ENCODE assay signal across 15 cellular contexts in genomic region chr18:55511277-55511676, GRCh38.
A peak's percentile ranks its signal among the peaks of the same experiment; 100 is the strongest.
DNase-seq lines count a peak whose midpoint lies in the region; ATAC-seq and TF ChIP-seq lines count a peak whose summit lies in the region.
"Had no signal": no experiment of that assay in that cellular context is flagged by ENCODE, and none has a peak within 500 bp of the region (broad histone marks: within the 10 kb centered on the region; RNA-seq: fewer than 3 reads in every experiment).

No MANE protein-coding gene starts in this region.

- no peaks in the 10 kb centered on the region for H3K9me3 ChIP-seq in PC-3 (ENCODE audit: low read length)
- no peaks in the 10 kb centered on the region for H3K9me3 ChIP-seq in skeletal muscle tissue (ENCODE audit: control insufficient read depth in 3 of 3, low read length in 3 of 3)

- H3K4me1 ChIP-seq in GM23338 (ENCODE audit: insufficient read depth) (peaks cover 58% of the 10 kb centered on the region), PC-3 (ENCODE audit: insufficient read depth, low read length) (peaks cover 21% of the 10 kb centered on the region), skeletal muscle tissue (ENCODE audit: control insufficient read depth in 3 of 3, insufficient read depth in 3 of 3, low read length in 3 of 3) (peaks cover 3 to 9% (median 6%) of the 10 kb centered on the region in 3 donors)

- ATAC-seq in GM23338 (no peak), PC-3 (no peak)
- ATAC-seq: activated CD8-positive, alpha-beta memory T cell treated with anti-CD3 and anti-CD28 coated beads, Interleukin-2, amount 10 ng/mL, durations not matched to agents 7 days and 5 days had no signal

- BruUV-seq in PC-3 (replicated peaks; lab: Mats Ljungman, UMichigan) = no TSS peak

- H3K9me3 Mint-ChIP-seq in GM23338 = no peaks in the 10 kb centered on the region
- H3K9me3 Mint-ChIP-seq: activated B cell treated with CpG ODN at 0.5 μM for 24 hours; activated naive CD4-positive, alpha-beta T cell treated with anti-CD3 and anti-CD28 coated beads, Interleukin-2, amount 10 ng/mL, durations not matched to agents 7 days and 5 days had no signal

- no peaks in the 10 kb centered on the region for H3K36me3 Mint-ChIP-seq in GM23338 (ENCODE audit: low read depth)
- H3K36me3 Mint-ChIP-seq: activated CD8-positive, alpha-beta memory T cell treated with anti-CD3 and anti-CD28 coated beads, Interleukin-2, amount 10 ng/mL, durations not matched to agents 7 days and 5 days; activated naive CD4-positive, alpha-beta T cell treated with anti-CD3 and anti-CD28 coated beads, Interleukin-2, amount 10 ng/mL, durations not matched to agents 7 days and 5 days had no signal

- peaks cover 46% of the 10 kb centered on the region for H3K4me1 Mint-ChIP-seq in GM23338
- H3K4me1 Mint-ChIP-seq: activated CD8-positive, alpha-beta memory T cell treated with anti-CD3 and anti-CD28 coated beads, Interleukin-2, amount 10 ng/mL, durations not matched to agents 7 days and 5 days; activated naive CD4-positive, alpha-beta T cell treated with anti-CD3 and anti-CD28 coated beads, Interleukin-2, amount 10 ng/mL, durations not matched to agents 7 days and 5 days had no signal

- POLR2A ChIA-PET in PC-3 (lab: Charles Lee; ENCODE audit: unreplicated experiment) = no interaction called here

- in situ Hi-C loops in ACHN (cut with HindIII; ENCODE audit: low pct_ligation_motif_present, low pct_unique_long_range_greater_than_20kb, low sequenced_read_pairs) = no loop called here

- no peaks in the 10 kb centered on the region for H3F3A ChIP-seq in GM23338 (replicated peaks; ENCODE audit: low read depth)
- no peaks in the 10 kb centered on the region for H3F3A ChIP-seq in PC-3 (ENCODE audit: low read length, unreplicated experiment)

- H4K20me1 ChIP-seq in GM23338 (replicated peaks; ENCODE audit: insufficient read depth) (no peaks in the 10 kb centered on the region), PC-3 (ENCODE audit: low read length) (no peaks in the 10 kb centered on the region)

- H3K79me2 ChIP-seq in GM23338 (replicated peaks; ENCODE audit: insufficient read depth) (peaks cover 61% of the 10 kb centered on the region), PC-3 (ENCODE audit: low read length) (no peaks in the 10 kb centered on the region)

- TF ChIP-seq POLR2A in lower leg skin (IDR thresholded peaks at IDR 0.05) = no peak

- H2AFZ ChIP-seq in GM23338 (no peak overlapping the region), PC-3 (ENCODE audit: low read length) (peak overlapping the region; percentile 66; the same call in 1 of the 2 replicates)

- H3K9ac ChIP-seq in PC-3 (ENCODE audit: low read length) = peak overlapping the region; percentile 64
- H3K9ac ChIP-seq in skeletal muscle tissue (ENCODE audit: low read depth in 1 of 3, low read length in 3 of 3) = no peak overlapping the region

- no peak overlapping the region for H3K4me3 Mint-ChIP-seq in GM23338
- H3K4me3 Mint-ChIP-seq: activated CD8-positive, alpha-beta memory T cell treated with anti-CD3 and anti-CD28 coated beads, Interleukin-2, amount 10 ng/mL, durations not matched to agents 7 days and 5 days; activated naive CD4-positive, alpha-beta T cell treated with anti-CD3 and anti-CD28 coated beads, Interleukin-2, amount 10 ng/mL, durations not matched to agents 7 days and 5 days had no signal

- no peak overlapping the region; the same call in 1 of the 2 replicates for H3K27ac Mint-ChIP-seq in GM23338
- H3K27ac Mint-ChIP-seq: activated CD8-positive, alpha-beta memory T cell treated with anti-CD3 and anti-CD28 coated beads, Interleukin-2, amount 10 ng/mL, durations not matched to agents 7 days and 5 days; activated naive CD4-positive, alpha-beta T cell treated with anti-CD3 and anti-CD28 coated beads, Interleukin-2, amount 10 ng/mL, durations not matched to agents 7 days and 5 days had no signal

- H3K9me2 ChIP-seq in GM23338 (ENCODE audit: insufficient read depth) (no peaks in the 10 kb centered on the region; the same call in 1 of the 2 replicates), PC-3 (replicated peaks; ENCODE audit: low read length) (no peaks in the 10 kb centered on the region)

- intact Hi-C loops in PC-3 (cut with micrococcal nuclease) = no loop called here
- intact Hi-C loops in posterior cingulate gyrus (cut with DNase I) = no loop called here
- intact Hi-C loops in lower leg skin (cut with DNase I; ENCODE audit: low total_unique reads) = no loop called here

- H3K27me3 ChIP-seq in GM23338 (ENCODE audit: insufficient read depth) (no peaks in the 10 kb centered on the region), PC-3 (ENCODE audit: low read length) (no peaks in the 10 kb centered on the region), skeletal muscle tissue (ENCODE audit: control insufficient read depth in 3 of 3, insufficient read depth in 3 of 3, low read length in 3 of 3) (no peaks in the 10 kb centered on the region)
- H3K27me3 ChIP-seq: cardiac muscle cell had no signal

- DNase-seq in GM23338 (ENCODE audit: low spot score) (no peak), PC-3 (no peak), fibroblast of pulmonary artery (ENCODE audit: low read depth) (no peak), ACHN (no peak), posterior cingulate gyrus (no peak), lower leg skin (ENCODE audit: low spot score in 2 of 2) (no peak)
- DNase-seq in activated CD4-positive, alpha-beta T cell treated with anti-CD3 and anti-CD28 coated beads for 48 hours = no peak
- DNase-seq: activated B cell treated with CpG ODN at 0.5 μM for 24 hours; activated CD8-positive, alpha-beta memory T cell treated with anti-CD3 and anti-CD28 coated beads, Interleukin-2, amount 10 ng/mL, durations not matched to agents 7 days and 5 days; activated naive CD4-positive, alpha-beta T cell treated with anti-CD3 and anti-CD28 coated beads, Interleukin-2, amount 10 ng/mL, durations not matched to agents 7 days and 5 days; NCI-H2107; stimulated activated CD4-positive, alpha-beta T cell treated with anti-CD3 and anti-CD28 coated beads, Interleukin-1b, Interleukin-23, amount 100 ng/mL, for 48 hours had no signal

- H3K27ac ChIP-seq in GM23338 (ENCODE audit: low read depth) (peak overlapping the region; percentile 72; the same call in 1 of the 2 replicates), PC-3 (ENCODE audit: low read length) (peak overlapping the region; percentile 84), skeletal muscle tissue (ENCODE audit: low read depth, low read length) (peak overlapping the region; percentile 67)
- H3K27ac ChIP-seq: C4-2B had no signal

- H3K4me3 ChIP-seq in GM23338 = no peak overlapping the region
- peak overlapping the region; percentile 6; the same call in 1 of the 2 replicates for H3K4me3 ChIP-seq in PC-3 (ENCODE audit: low read length)
- H3K4me3 ChIP-seq in fibroblast of pulmonary artery (replicated peaks; ENCODE audit: low read depth, low read length) = peak overlapping the region; percentile 18
- H3K4me3 ChIP-seq in skeletal muscle tissue (ENCODE audit: low read length in 3 of 3) = peak overlapping the region in 1 of 3 donors; percentile 19
- H3K4me3 ChIP-seq in lower leg skin (ENCODE audit: low read depth, poor library complexity, severe bottlenecking) = no peak overlapping the region
- H3K4me3 ChIP-seq: cardiac muscle cell had no signal

- H3K36me3 ChIP-seq in GM23338 (ENCODE audit: insufficient read depth) = no peaks in the 10 kb centered on the region
- no peaks in the 10 kb centered on the region for H3K36me3 ChIP-seq in PC-3 (ENCODE audit: low read depth, low read length)
- no peaks in the 10 kb centered on the region for H3K36me3 ChIP-seq in skeletal muscle tissue (ENCODE audit: control insufficient read depth in 3 of 3, insufficient read depth in 3 of 3, low read length in 3 of 3)
- H3K36me3 ChIP-seq: cardiac muscle cell had no signal

- TF ChIP-seq CTCF in GM23338 (conservative IDR thresholded peaks at IDR 0.05; ENCODE audit: low read depth in 2 of 2) = no peak
- no peak for TF ChIP-seq CTCF in PC-3 (conservative IDR thresholded peaks at IDR 0.05; ENCODE audit: low read depth, low read length)
- no peak for TF ChIP-seq CTCF in fibroblast of pulmonary artery (IDR thresholded peaks at IDR 0.05; ENCODE audit: low read length, missing control alignments)
- no peak for TF ChIP-seq CTCF in lower leg skin (IDR thresholded peaks at IDR 0.05)

- H3K27me3 Mint-ChIP-seq in GM23338 (ENCODE audit: insufficient read depth, low read depth, poor library complexity) = no peaks in the 10 kb centered on the region
- H3K27me3 Mint-ChIP-seq: activated B cell treated with CpG ODN at 0.5 μM for 24 hours; activated CD8-positive, alpha-beta memory T cell treated with anti-CD3 and anti-CD28 coated beads, Interleukin-2, amount 10 ng/mL, durations not matched to agents 7 days and 5 days; activated naive CD4-positive, alpha-beta T cell treated with anti-CD3 and anti-CD28 coated beads, Interleukin-2, amount 10 ng/mL, durations not matched to agents 7 days and 5 days had no signal

- CTCF ChIA-PET in PC-3 (lab: Charles Lee) = no interaction called here

- H3K4me2 ChIP-seq in GM23338 (peak overlapping the region; percentile 46), PC-3 (ENCODE audit: low read length) (peak overlapping the region; percentile 58)

TF ChIP-seq in GM23338, 12 proteins besides CTCF, POLR2A, EP300 and RAD21 (continues in another document):
- TF ChIP-seq POLR2AphosphoS5 (IDR thresholded peaks at IDR 0.05; ENCODE audit: low read depth) = no peak

Comparison
In these comparisons a context has a peak if more than half of its experiments do, and no peak if none do; other contexts are left out.
1. H3K4me3 ChIP-seq: peak in PC-3 (single experiment) and fibroblast of pulmonary artery (single experiment); none in GM23338 (single experiment) and lower leg skin (single experiment).
2. Peak in every context shown above with its lines, with median percentiles within 50 percentile points of each other: H3K27ac ChIP-seq.